In the genomic region with DNA sequence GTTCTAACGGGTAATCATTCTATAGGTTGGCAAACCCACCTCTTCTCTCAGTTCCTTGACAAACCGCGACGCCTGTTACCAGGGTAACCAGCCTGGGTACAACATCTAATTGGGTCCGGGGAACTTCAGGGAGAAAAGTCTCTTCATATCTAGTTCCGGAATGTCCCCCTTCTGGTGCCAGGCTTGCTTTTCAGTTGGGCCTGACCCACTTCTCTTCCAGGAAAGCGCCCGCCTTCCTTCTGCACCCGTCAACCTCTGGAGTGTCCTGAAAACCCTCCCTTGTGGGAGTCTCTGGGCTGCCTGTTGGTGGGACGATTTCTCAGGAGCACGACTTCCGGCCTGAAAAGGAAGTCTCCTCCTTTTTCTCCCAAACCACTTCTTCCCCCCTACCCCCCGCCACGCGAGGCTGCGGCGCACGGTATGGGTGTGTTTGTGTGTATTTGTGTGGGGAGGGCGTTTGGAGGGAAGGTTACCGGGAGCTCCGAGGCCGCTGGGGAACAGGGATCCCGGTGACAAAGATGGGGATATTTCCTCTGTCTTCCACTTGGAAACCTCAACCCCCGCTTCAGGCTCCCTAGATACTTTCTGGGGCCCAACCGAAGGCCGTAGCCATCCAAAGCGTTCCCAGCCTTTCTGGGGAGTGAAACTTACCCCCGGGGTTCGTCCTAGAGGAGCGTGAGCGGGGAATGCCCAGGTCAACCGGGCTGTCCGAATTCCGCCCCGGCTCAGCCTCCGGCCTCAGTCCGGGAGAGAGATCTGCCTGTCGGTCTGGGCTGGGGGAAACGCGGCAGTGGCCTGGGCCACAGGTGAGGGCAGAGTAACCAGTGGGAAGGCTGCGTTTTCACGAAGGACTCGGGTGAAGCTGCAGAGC, we compare ENCODE assay signal across 8 cellular contexts. TPM values are rescaled to one million over a fixed set of nuclear protein-coding genes. Genes with fewer than 3 reads are reported as not detected.
DNase-seq lines count a peak whose midpoint lies in the region; ATAC-seq, FAIRE-seq and TF ChIP-seq lines count a peak whose summit lies in the region.

A gene with protein sequence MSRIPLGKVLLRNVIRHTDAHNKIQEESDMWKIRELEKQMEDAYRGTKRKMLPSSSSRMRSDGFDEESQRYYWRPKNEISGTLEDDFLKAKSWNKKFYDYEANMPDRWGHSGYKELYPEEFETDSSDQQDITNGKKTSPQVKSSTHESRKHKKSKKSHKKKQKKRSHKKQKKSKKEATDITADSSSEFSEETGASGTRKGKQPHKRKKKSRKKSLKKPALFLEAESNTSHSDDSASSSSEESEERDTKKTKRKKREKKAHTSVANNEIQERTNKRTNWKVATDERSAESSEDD (plus strand): TSS at position 359 of the 871 bp plus-strand sequence. CDS start 1,276 bp downstream, outside the sequence.
A gene with protein sequence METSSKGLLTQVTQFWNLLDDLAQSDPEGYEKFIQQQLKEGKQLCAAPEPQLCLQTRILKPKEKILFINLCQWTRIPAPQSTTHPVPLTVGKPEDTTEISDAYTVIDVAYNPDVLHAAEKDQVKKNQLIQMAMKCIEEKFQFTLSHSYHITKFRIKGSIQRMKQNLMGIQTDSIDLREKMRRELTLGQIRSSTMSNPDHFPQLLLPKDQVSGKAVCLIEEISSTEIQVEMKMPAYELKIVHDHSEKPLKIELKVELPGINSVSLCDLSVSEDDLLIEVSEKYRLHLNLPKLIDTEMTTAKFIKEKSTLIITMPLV (minus strand): TSS at position 77 of the 871 bp plus-strand sequence. CDS start 843 bp downstream, outside the sequence.

- no peak for TF ChIP-seq EP300 in HepG2 (IDR thresholded peaks at IDR 0.05; ENCODE audit: low read depth in 2 of 2, low read length in 2 of 2)
- TF ChIP-seq EP300 in HepG2 (CRISPR knock-in tag; IDR thresholded peaks at IDR 0.05; ENCODE audit: borderline replicate concordance), result no peak; the same call in 1 of the 2 replicates

- H3K9me3 ChIP-seq in BLaER1 (no peaks in the 10 kb centered on the region), HepG2 (ENCODE audit: low read length) (no peaks in the 10 kb centered on the region)

- peaks cover 37% of the 10 kb centered on the region for H3K36me3 ChIP-seq in BLaER1
- peaks cover 5 to 21% of the 10 kb centered on the region in 2 experiments; a peak in 4 of 5 replicates for H3K36me3 ChIP-seq in HepG2 (replicated peaks in 1 of 2; ENCODE audit: control insufficient read depth in 1 of 2, insufficient read depth in 2 of 2, low read length in 2 of 2)

- no peak for TF ChIP-seq CTCF in HepG2 (CRISPR knock-in tag; IDR thresholded peaks at IDR 0.05)

- H3K27ac ChIP-seq in BLaER1 (peak within 1 kb of the TSS; percentile 97), HepG2 (ENCODE audit: extremely low read length, insufficient read depth, low read length) (peak within 1 kb of the TSS; percentile 99)

- H3K27me3 ChIP-seq in BLaER1, result no peaks in the 10 kb centered on the region
- H3K27me3 ChIP-seq in HepG2 (ENCODE audit: control insufficient read depth in 1 of 2, insufficient read depth in 2 of 2, low read length in 2 of 2), result no peaks in the 10 kb centered on the region; a peak in 1 of 5 replicates

- H2AFZ ChIP-seq in HepG2 (ENCODE audit: low read length), result peak within 1 kb of the TSS; percentile 96

- under 1% methylated on average over 33 of the region's 43 CpGs for WGBS in HepG2 (ENCODE audit: low lambda C conversion rate)

- peak; percentile 50 for DNase-seq in GM19240 (ENCODE audit: insufficient read length, low spot score)
- peak; percentile 97 for DNase-seq in NCI-H526 treated with DMSO at 0.1 percent for 48 hours (lab: John Stamatoyannopoulos, UW)
- peak; percentile 73 for DNase-seq in activated CD4-positive, alpha-beta T cell treated with anti-CD3 and anti-CD28 coated beads, Interleukin-2, amount 50 U/mL, for 1 hour
- peak; percentile 92 for DNase-seq in dermis blood vessel endothelial cell
- DNase-seq in HepG2 (ENCODE audit: low spot score), result peak; percentile 85
- DNase-seq in stimulated activated CD4-positive, alpha-beta T cell treated with anti-CD3 and anti-CD28 coated beads, Interleukin-4, amount 100 ng/mL, for 1 hour, result peak; percentile 72

- in situ Hi-C loops in HepG2 (cut with HindIII; ENCODE audit: extremely low pct_ligation_motif_present, low pct_unique_long_range_greater_than_20kb), result no loop called here

- POLR2A ChIA-PET in HepG2 (lab: Yijun Ruan, JAX), result interaction anchor here (0.6 to 2.2 kb wide), 2 partner anchors 13 to 203 kb away, joined by 3 to 6 read pairs; a partner anchor contains a TSS

- CTCF ChIA-PET in HepG2 (lab: Yijun Ruan, JAX; ENCODE audit: low intra/inter-chr PET ratio, low total read pairs), result no interaction called here

- H3K79me2 ChIP-seq in HepG2 (ENCODE audit: insufficient read depth, low read length), result peaks cover 27% of the 10 kb centered on the region

- FAIRE-seq in HepG2 (lab: Jason Lieb, UNC), result peak; percentile 52

- TF ChIP-seq POLR2A in HepG2 (IDR thresholded peaks at IDR 0.05; ENCODE audit: insufficient read depth in 1 of 2, low read depth in 2 of 2, low read length in 2 of 2), result peak in 1 of 2 experiments; percentile 60; a peak in 3 of 4 replicates

- ATAC-seq in HG03460 (IDR thresholded peaks at IDR 0.05; ENCODE audit: unreplicated experiment) (peak; percentile 84), HepG2 (peak; percentile 91)

- H3K4me2 ChIP-seq in BLaER1 (peak within 1 kb of the TSS; percentile 80), HepG2 (ENCODE audit: low read depth, low read length) (peak within 1 kb of the TSS; percentile 91)

- TSS peak; percentile 61 for BruUV-seq in HepG2 (replicated peaks; lab: Mats Ljungman, UMichigan)

- H3K9ac ChIP-seq in BLaER1, result peak within 1 kb of the TSS; percentile 97
- H3K9ac ChIP-seq in HepG2 (ENCODE audit: insufficient read depth, low read depth, low read length), result peak within 1 kb of the TSS; percentile 98

- no peaks in the 10 kb centered on the region for H4K20me1 ChIP-seq in BLaER1
- no peaks in the 10 kb centered on the region for H4K20me1 ChIP-seq in HepG2 (ENCODE audit: insufficient read depth, low read length)

- intact Hi-C loops in HepG2 (cut with micrococcal nuclease; ENCODE audit: unreplicated experiment), result loop anchor here (1.0 to 5.0 kb wide), 3 partner anchors 47 to 195 kb away; a partner anchor contains a TSS

- peak within 1 kb of the TSS; percentile 98 for H3K4me3 ChIP-seq in BLaER1
- peak within 1 kb of the TSS; percentile 81 to 99 (median 99) for H3K4me3 ChIP-seq in HepG2 (replicated peaks in 1 of 3; ENCODE audit: insufficient read depth in 1 of 3, low read depth in 2 of 3, low read length in 3 of 3)

- no peak for TF ChIP-seq RAD21 in HepG2 (CRISPR knock-in tag; IDR thresholded peaks at IDR 0.05)

- H3K4me1 ChIP-seq in BLaER1, result peaks cover 28% of the 10 kb centered on the region
- H3K4me1 ChIP-seq in HepG2 (ENCODE audit: insufficient read depth, low read length), result peaks cover 15% of the 10 kb centered on the region

RNA-seq across cellular contexts. Expression of the first gene that starts in this region (rescaled TPM):
- total RNA-seq in dermis blood vessel endothelial cell (17.9 and 22.0 TPM in 2 replicates), HepG2 (2016; rRNA removed; fragmentation: Illumina TruSeq; extraction: Trizol) (22.5 and 31.8 TPM in 2 replicates)
- 5.5 and 7.1 TPM in 2 replicates for total RNA-seq in HepG2 (2016; cell fraction: cytosol; rRNA removed; fragmentation: Illumina TruSeq; extraction: Trizol; ENCODE audit: low read depth)
- total RNA-seq in HepG2 (2016; cell fraction: insoluble cytoplasmic fraction; rRNA removed; fragmentation: Illumina TruSeq; extraction: Trizol), result 24.1 and 31.3 TPM in 2 replicates
- 21.5 and 25.6 TPM in 2 replicates for total RNA-seq in HepG2 (2016; cell fraction: membrane; rRNA removed; fragmentation: Illumina TruSeq; extraction: Trizol)
- total RNA-seq in HepG2 (2016; cell fraction: nucleus; rRNA removed; fragmentation: Illumina TruSeq; extraction: Trizol), result 12.3 and 17.7 TPM in 2 replicates
- polyA plus RNA-seq in HepG2 (2011; rRNA removed), result 8.3 and 11.2 TPM in 2 replicates
- polyA plus RNA-seq in HepG2 (2011; cell fraction: cytosol; rRNA removed), result 5.9 and 8.2 TPM in 2 replicates
- polyA plus RNA-seq in HepG2 (2011; cell fraction: nucleus; rRNA removed), result 3.1 and 4.5 TPM in 2 replicates
- polyA plus RNA-seq in HepG2 (2012), result 15.3 and 16.6 TPM in 2 replicates
- 5.3 and 5.9 TPM in 2 replicates for polyA plus RNA-seq in HepG2 (2016; cell fraction: cytosol; fragmentation: Illumina TruSeq; extraction: Trizol; ENCODE audit: low read depth)
- 31.6 and 37.6 TPM in 2 replicates for polyA plus RNA-seq in HepG2 (2016; cell fraction: insoluble cytoplasmic fraction; fragmentation: Illumina TruSeq; extraction: Trizol; ENCODE audit: low read depth)
- 13.7 and 14.2 TPM in 2 replicates for polyA plus RNA-seq in HepG2 (2016; cell fraction: membrane; fragmentation: Illumina TruSeq; extraction: Trizol; ENCODE audit: low read depth)
- polyA plus RNA-seq in HepG2 (2016; cell fraction: nucleus; fragmentation: Illumina TruSeq; extraction: Trizol; ENCODE audit: insufficient read depth, low read depth), result 17.2 and 18.1 TPM in 2 replicates
- 7.3 and 9.0 TPM in 2 replicates for polyA minus RNA-seq in HepG2 (2011; rRNA and poly(A)+ RNA removed; ENCODE audit: low replicate concordance)
- 8.0 and 9.8 TPM in 2 replicates for polyA minus RNA-seq in HepG2 (2011; cell fraction: cytosol; rRNA and poly(A)+ RNA removed)
- 9.3 and 14.2 TPM in 2 replicates for polyA minus RNA-seq in HepG2 (2011; cell fraction: nucleus; rRNA and poly(A)+ RNA removed)

RNA-seq across cellular contexts. Expression of the second gene that starts in this region (rescaled TPM):
- total RNA-seq in dermis blood vessel endothelial cell (0.93 and 1.4 TPM in 2 replicates), HepG2 (2016; rRNA removed; fragmentation: Illumina TruSeq; extraction: Trizol) (2.7 and 2.8 TPM in 2 replicates)
- 0.53 and 1.0 TPM in 2 replicates for total RNA-seq in HepG2 (2016; cell fraction: cytosol; rRNA removed; fragmentation: Illumina TruSeq; extraction: Trizol; ENCODE audit: low read depth)
- total RNA-seq in HepG2 (2016; cell fraction: insoluble cytoplasmic fraction; rRNA removed; fragmentation: Illumina TruSeq; extraction: Trizol), result 2.0 and 2.4 TPM in 2 replicates
- 1.1 and 1.4 TPM in 2 replicates for total RNA-seq in HepG2 (2016; cell fraction: membrane; rRNA removed; fragmentation: Illumina TruSeq; extraction: Trizol)
- total RNA-seq in HepG2 (2016; cell fraction: nucleus; rRNA removed; fragmentation: Illumina TruSeq; extraction: Trizol), result 0.93 and 2.3 TPM in 2 replicates
- polyA plus RNA-seq in HepG2 (2011; rRNA removed), result 0.49 and 0.61 TPM in 2 replicates
- polyA plus RNA-seq in HepG2 (2011; cell fraction: cytosol; rRNA removed), result 0.23 and 0.24 TPM in 2 replicates
- polyA plus RNA-seq in HepG2 (2011; cell fraction: nucleus; rRNA removed), result 0.50 and 0.55 TPM in 2 replicates
- polyA plus RNA-seq in HepG2 (2012), result 0.24 and 0.52 TPM in 2 replicates
- 0.49 and 0.62 TPM in 2 replicates for polyA plus RNA-seq in HepG2 (2016; cell fraction: cytosol; fragmentation: Illumina TruSeq; extraction: Trizol; ENCODE audit: low read depth)
- 1.7 and 2.2 TPM in 2 replicates for polyA plus RNA-seq in HepG2 (2016; cell fraction: insoluble cytoplasmic fraction; fragmentation: Illumina TruSeq; extraction: Trizol; ENCODE audit: low read depth)
- 0.73 and 0.88 TPM in 2 replicates for polyA plus RNA-seq in HepG2 (2016; cell fraction: membrane; fragmentation: Illumina TruSeq; extraction: Trizol; ENCODE audit: low read depth)
- polyA plus RNA-seq in HepG2 (2016; cell fraction: nucleus; fragmentation: Illumina TruSeq; extraction: Trizol; ENCODE audit: insufficient read depth, low read depth), result 1.6 and 2.0 TPM in 2 replicates
- 0.16 and 0.65 TPM in 2 replicates for polyA minus RNA-seq in HepG2 (2011; rRNA and poly(A)+ RNA removed; ENCODE audit: low replicate concordance)
- not detected in 2 replicates for polyA minus RNA-seq in HepG2 (2011; cell fraction: cytosol; rRNA and poly(A)+ RNA removed)
- 0.52 and 1.1 TPM in 2 replicates for polyA minus RNA-seq in HepG2 (2011; cell fraction: nucleus; rRNA and poly(A)+ RNA removed)

Comparison
In these comparisons a context has a peak if more than half of its experiments do, and no peak if none do; other contexts are left out.
1. Peak in every context shown above with its lines: DNase-seq, ATAC-seq, H3K4me3 ChIP-seq and H3K27ac ChIP-seq.